ENCODE assay signal across 8 cellular contexts in the genomic region with DNA sequence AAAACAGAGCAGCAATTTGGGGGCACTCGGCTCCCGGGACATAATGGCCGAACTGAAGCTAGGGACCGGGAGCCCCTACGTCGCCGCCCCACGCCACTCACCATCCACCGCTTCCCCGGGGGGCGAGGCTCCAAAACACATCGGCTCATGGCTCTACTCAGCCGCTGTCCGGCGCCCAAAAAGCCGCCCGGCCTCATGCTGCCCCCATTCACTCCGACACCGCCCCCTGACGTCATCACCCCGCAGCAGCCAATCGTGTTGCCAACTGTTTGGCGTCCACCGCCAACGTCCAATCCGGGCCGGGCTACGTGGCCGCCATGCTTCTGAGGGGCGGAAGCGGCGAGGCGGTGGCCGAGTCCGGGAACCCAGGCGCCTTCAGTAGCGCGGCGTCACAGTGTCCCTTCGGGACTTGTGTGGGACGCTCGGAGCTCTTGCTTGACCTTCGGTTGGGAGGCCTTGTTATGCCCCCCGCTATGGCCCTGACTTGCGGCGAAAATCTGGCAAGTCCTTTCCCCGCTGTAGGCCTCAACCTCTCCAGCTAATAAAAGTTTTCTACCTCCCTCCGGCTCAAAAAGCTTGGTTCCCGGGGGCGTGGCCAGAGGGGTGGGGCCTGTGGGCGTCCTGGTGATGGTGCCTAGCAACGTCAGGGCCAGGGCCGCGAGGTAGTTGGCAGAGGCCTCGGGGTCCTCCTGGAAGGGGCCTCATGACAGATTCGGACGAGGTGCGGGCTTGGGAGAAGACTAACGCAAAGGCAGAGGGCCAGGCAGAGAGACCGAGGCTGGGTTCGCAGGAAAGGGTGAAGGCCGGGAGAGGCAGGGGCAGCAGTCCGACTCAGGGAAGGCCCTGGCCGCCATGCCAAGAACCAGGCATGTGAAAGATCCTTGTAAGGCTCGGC. TPM values are rescaled to one million over a fixed set of nuclear protein-coding genes. Genes with fewer than 3 reads are reported as not detected.
DNase-seq lines count a peak whose midpoint lies in the region; ATAC-seq and TF ChIP-seq lines count a peak whose summit lies in the region.

A gene with protein sequence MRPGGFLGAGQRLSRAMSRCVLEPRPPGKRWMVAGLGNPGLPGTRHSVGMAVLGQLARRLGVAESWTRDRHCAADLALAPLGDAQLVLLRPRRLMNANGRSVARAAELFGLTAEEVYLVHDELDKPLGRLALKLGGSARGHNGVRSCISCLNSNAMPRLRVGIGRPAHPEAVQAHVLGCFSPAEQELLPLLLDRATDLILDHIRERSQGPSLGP (minus strand): TSS at position 221 of the 895 bp plus-strand sequence. CDS start 24 bp downstream, at position 197.
A gene with protein sequence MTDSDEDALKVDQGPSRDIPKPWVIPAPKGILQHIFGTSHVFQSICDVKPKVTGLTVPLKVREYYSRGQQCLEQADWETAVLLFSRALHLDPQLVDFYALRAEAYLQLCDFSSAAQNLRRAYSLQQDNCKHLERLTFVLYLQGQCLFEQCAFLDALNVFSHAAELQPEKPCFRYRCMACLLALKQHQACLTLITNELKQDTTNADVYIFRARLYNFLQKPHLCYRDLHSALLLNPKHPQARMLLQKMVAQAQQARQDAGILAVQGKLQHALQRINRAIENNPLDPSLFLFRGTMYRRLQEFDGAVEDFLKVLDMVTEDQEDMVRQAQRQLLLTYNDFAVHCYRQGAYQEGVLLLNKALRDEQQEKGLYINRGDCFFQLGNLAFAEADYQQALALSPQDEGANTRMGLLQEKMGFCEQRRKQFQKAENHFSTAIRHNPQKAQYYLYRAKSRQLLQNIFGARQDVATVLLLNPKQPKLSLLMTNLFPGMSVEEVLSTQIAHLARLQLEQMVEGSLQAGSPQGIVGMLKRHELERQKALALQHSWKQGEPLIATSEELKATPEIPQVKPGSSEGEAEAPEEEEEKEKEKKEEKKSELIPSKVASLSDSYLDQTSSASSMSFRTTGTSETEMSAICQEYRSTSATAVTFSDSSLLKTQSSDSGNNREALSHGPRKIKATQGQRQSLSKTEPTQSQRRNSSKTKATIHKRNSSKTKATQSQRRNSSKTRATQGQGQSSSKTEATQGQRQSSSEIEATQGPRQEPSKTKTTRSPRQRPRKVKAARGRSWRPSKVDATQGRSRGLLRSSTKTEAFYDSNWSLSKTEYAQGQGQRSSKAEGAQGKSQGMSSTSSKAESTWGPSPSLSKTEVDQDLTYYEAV (plus strand): TSS at position 637 of the 895 bp plus-strand sequence. CDS start 67 bp downstream, at position 704.

- peaks cover 65% of the 10 kb centered on the region for H3K4me1 Mint-ChIP-seq in stimulated activated naive CD8-positive, alpha-beta T cell treated with anti-CD3 and anti-CD28 coated beads, Interleukin-15, amount 100 ng/mL, for 72 hours

- H3K4me2 ChIP-seq in MM.1S (ENCODE audit: low read depth, low read length) (peak within 1 kb of the TSS; percentile 73), neural cell (ENCODE audit: low read length) (peak within 1 kb of the TSS; percentile 34)

- no peaks in the 10 kb centered on the region for H4K20me1 ChIP-seq in MM.1S (ENCODE audit: insufficient read depth, low read length)
- no peaks in the 10 kb centered on the region for H4K20me1 ChIP-seq in neural cell (ENCODE audit: insufficient read depth)

- no peaks in the 10 kb centered on the region for H3K4me1 ChIP-seq in MM.1S (ENCODE audit: low read length)

- peak; percentile 94 for ATAC-seq in stimulated activated naive CD8-positive, alpha-beta T cell treated with anti-CD3 and anti-CD28 coated beads, Interleukin-15, amount 100 ng/mL, for 72 hours

- no peak for TF ChIP-seq RAD21 in neural cell (conservative IDR thresholded peaks at IDR 0.05)

- H3K27me3 ChIP-seq in MM.1S (replicated peaks; ENCODE audit: insufficient read depth, low read length) = no peaks in the 10 kb centered on the region
- H3K27me3 ChIP-seq in neural cell (ENCODE audit: insufficient read depth, low read depth, low read length) = no peaks in the 10 kb centered on the region

- peak within 1 kb of the TSS; percentile 66 for H3K9ac ChIP-seq in MM.1S (ENCODE audit: low read length)
- H3K9ac ChIP-seq in neural cell (ENCODE audit: low read length) = peak within 1 kb of the TSS; percentile 62

- H3K27ac ChIP-seq in MM.1S (ENCODE audit: low read length) (peak within 1 kb of the TSS; percentile 26; the same call in 1 of the 2 replicates), neural cell (ENCODE audit: low read length) (no peak within 1 kb of the TSS)

- H3K4me3 ChIP-seq in MM.1S (ENCODE audit: low read length) = peak within 1 kb of the TSS; percentile 80
- H3K4me3 ChIP-seq in fibroblast of villous mesenchyme (ENCODE audit: low read depth, low read length) = peak within 1 kb of the TSS; percentile 71
- H3K4me3 ChIP-seq in neural cell (ENCODE audit: low read length) = peak within 1 kb of the TSS; percentile 87

- H3K27ac Mint-ChIP-seq in stimulated activated naive CD8-positive, alpha-beta T cell treated with anti-CD3 and anti-CD28 coated beads, Interleukin-15, amount 100 ng/mL, for 72 hours = peak within 1 kb of the TSS; percentile 97 to 99

- no peak for TF ChIP-seq CTCF in MM.1S (IDR thresholded peaks at IDR 0.05; ENCODE audit: low read length)
- no peak for TF ChIP-seq CTCF in fibroblast of villous mesenchyme (IDR thresholded peaks at IDR 0.05; ENCODE audit: insufficient read depth, low read depth, low read length)
- TF ChIP-seq CTCF in neural cell (IDR thresholded peaks at IDR 0.05; ENCODE audit: poor library complexity, severe bottlenecking) = peak; percentile 9

- H2AFZ ChIP-seq in MM.1S (ENCODE audit: low read length) = peak within 1 kb of the TSS; percentile 89
- peak within 1 kb of the TSS; percentile 75 for H2AFZ ChIP-seq in neural cell (ENCODE audit: low read depth, low read length)

- H3K36me3 ChIP-seq in MM.1S (replicated peaks; ENCODE audit: insufficient read depth, low read length) (no peaks in the 10 kb centered on the region), neural cell (ENCODE audit: insufficient read depth, low read length) (no peaks in the 10 kb centered on the region)

- H3K27me3 Mint-ChIP-seq in stimulated activated naive CD8-positive, alpha-beta T cell treated with anti-CD3 and anti-CD28 coated beads, Interleukin-15, amount 100 ng/mL, for 72 hours = no peaks in the 10 kb centered on the region

- DNase-seq in G401 (ENCODE audit: low spot score) (peak; percentile 97), HCEC 1CT (peak; percentile 96), MM.1S (peak; percentile 97), SHP77 treated with DMSO at 0.1 percent for 48 hours (lab: John Stamatoyannopoulos, UW) (peak; percentile 94), activated gamma-delta T cell treated with Interleukin-2 at 50 U/mL for 16 hours (peak; percentile 97), fibroblast of villous mesenchyme (ENCODE audit: low read depth) (peak; percentile 96)
- DNase-seq in stimulated activated naive CD8-positive, alpha-beta T cell treated with anti-CD3 and anti-CD28 coated beads, Interleukin-15, amount 100 ng/mL, for 72 hours = peak; percentile 96

- in situ Hi-C loops in G401 (cut with HindIII; ENCODE audit: low sequenced_read_pairs) = no loop called here

- H3K4me3 Mint-ChIP-seq in stimulated activated naive CD8-positive, alpha-beta T cell treated with anti-CD3 and anti-CD28 coated beads, Interleukin-15, amount 100 ng/mL, for 72 hours = peak within 1 kb of the TSS; percentile 98 to 99

- no peaks in the 10 kb centered on the region for H3K79me2 ChIP-seq in MM.1S (ENCODE audit: low read length)
- no peaks in the 10 kb centered on the region for H3K79me2 ChIP-seq in neural cell (replicated peaks; ENCODE audit: insufficient read depth, low read length)

- H3K9me3 Mint-ChIP-seq in stimulated activated naive CD8-positive, alpha-beta T cell treated with anti-CD3 and anti-CD28 coated beads, Interleukin-15, amount 100 ng/mL, for 72 hours = no peaks in the 10 kb centered on the region

- H3F3A ChIP-seq in MM.1S (ENCODE audit: insufficient read depth, low read length) = no peaks in the 10 kb centered on the region
- H3F3A ChIP-seq in neural cell (ENCODE audit: insufficient read depth, low read length, poor library complexity, severe bottlenecking) = no peaks in the 10 kb centered on the region

- H3K9me2 ChIP-seq in MM.1S (replicated peaks; ENCODE audit: insufficient read depth, low read length) (no peaks in the 10 kb centered on the region), neural cell (ENCODE audit: insufficient read depth, low read length) (no peaks in the 10 kb centered on the region)

- H3K9me3 ChIP-seq in MM.1S (replicated peaks; ENCODE audit: insufficient read depth, low read length) (no peaks in the 10 kb centered on the region), neural cell (ENCODE audit: low read length) (no peaks in the 10 kb centered on the region)

- TF ChIP-seq EP300 in neural cell (conservative IDR thresholded peaks at IDR 0.05; ENCODE audit: poor library complexity, severe bottlenecking) = no peak

TF ChIP-seq in neural cell, 6 proteins besides CTCF, POLR2A, EP300 and RAD21 (continues in another document):
- TF ChIP-seq EZH2 (IDR thresholded peaks at IDR 0.05; ENCODE audit: borderline replicate concordance, insufficient read depth, low read length, poor library complexity, severe bottlenecking) (no peak), MXI1 (conservative IDR thresholded peaks at IDR 0.05; ENCODE audit: poor library complexity, severe bottlenecking) (peak; percentile 78)

RNA-seq across cellular contexts. Expression of the first gene that starts in this region (rescaled TPM):
- total RNA-seq in G401 (2014; rRNA removed; shearing (Covaris generic)) = 33.3 and 35.0 TPM in 2 replicates
- 11.7 and 16.4 TPM in 2 replicates for total RNA-seq in fibroblast of villous mesenchyme
- 20.0 and 21.9 TPM in 2 replicates for polyA plus RNA-seq in neural cell
- 11.7 and 12.8 TPM in 2 replicates for polyA minus RNA-seq in neural cell

RNA-seq across cellular contexts. Expression of the second gene that starts in this region (rescaled TPM):
- total RNA-seq in G401 (2014; rRNA removed; shearing (Covaris generic)) = not detected in 2 replicates
- total RNA-seq in fibroblast of villous mesenchyme = not detected in 2 replicates
- polyA plus RNA-seq in neural cell = 0.11 and 0.26 TPM in 2 replicates
- not detected in 2 replicates for polyA minus RNA-seq in neural cell
